In genomic region chr9:129202613-129203555, GRCh38 we compare ENCODE assay signal across 8 cellular contexts.
A peak's percentile ranks its signal among the peaks of the same experiment; 100 is the strongest.
DNase-seq lines count a peak whose midpoint lies in the region; ATAC-seq and TF ChIP-seq lines count a peak whose summit lies in the region.

No MANE protein-coding gene starts in this region.

- H2AFZ ChIP-seq in ACC112 (ENCODE audit: low read length, unreplicated experiment) (peak overlapping the region; percentile 63), OCI-LY3 (ENCODE audit: low read depth, low read length) (peak overlapping the region; percentile 80)

- H3K9me3 ChIP-seq in OCI-LY3 (ENCODE audit: insufficient read depth, low read length) (no peaks in the 10 kb centered on the region), mucosa of rectum (ENCODE audit: control insufficient read depth in 2 of 2, low read length in 2 of 2) (no peaks in the 10 kb centered on the region)

- peak overlapping the region; percentile 83 for H3K4me3 ChIP-seq in ACC112 (ENCODE audit: low read depth, low read length)
- H3K4me3 ChIP-seq in OCI-LY3 (ENCODE audit: low read length) = peak overlapping the region; percentile 79
- peak overlapping the region; percentile 67 for H3K4me3 ChIP-seq in mucosa of rectum (ENCODE audit: low read length in 2 of 2)

- H3K4me1 ChIP-seq in ACC112 (ENCODE audit: control insufficient read depth, insufficient read depth, low read length, unreplicated experiment) (peaks cover 9% of the 10 kb centered on the region), OCI-LY3 (ENCODE audit: low read length) (peaks cover 3% of the 10 kb centered on the region; the same call in 1 of the 2 replicates), mucosa of rectum (ENCODE audit: control insufficient read depth in 2 of 2, insufficient read depth in 2 of 2, low read length in 2 of 2) (peaks cover under 1 to 4% of the 10 kb centered on the region in 2 donors)

- no peaks in the 10 kb centered on the region for H3K79me2 ChIP-seq in ACC112 (ENCODE audit: control insufficient read depth, insufficient read depth, low read length, unreplicated experiment)
- H3K79me2 ChIP-seq in OCI-LY3 (ENCODE audit: low read length) = no peaks in the 10 kb centered on the region

- H3K4me2 ChIP-seq in OCI-LY3 (ENCODE audit: low read length) = peak overlapping the region; percentile 60

- H3K9ac ChIP-seq in OCI-LY3 (ENCODE audit: low read length) = peak overlapping the region; percentile 49; the same call in 1 of the 2 replicates
- H3K9ac ChIP-seq in mucosa of rectum (ENCODE audit: low read depth in 1 of 2, low read length in 2 of 2) = peak overlapping the region; percentile 41 to 74

- ATAC-seq in GM18867 (IDR thresholded peaks at IDR 0.05; ENCODE audit: unreplicated experiment) (peak; percentile 87), HG03342 (IDR thresholded peaks at IDR 0.05; ENCODE audit: unreplicated experiment) (peak; percentile 93)

- H3K36me3 ChIP-seq in ACC112 (ENCODE audit: insufficient read depth, low read length) = no peaks in the 10 kb centered on the region
- no peaks in the 10 kb centered on the region for H3K36me3 ChIP-seq in OCI-LY3 (replicated peaks; ENCODE audit: low read depth, low read length)
- H3K36me3 ChIP-seq in mucosa of rectum (ENCODE audit: control insufficient read depth in 2 of 2, insufficient read depth in 2 of 2, low read length in 2 of 2) = no peaks in the 10 kb centered on the region

- H3K27me3 ChIP-seq in ACC112 (ENCODE audit: insufficient read depth, low read length) = no peaks in the 10 kb centered on the region
- H3K27me3 ChIP-seq in OCI-LY3 (ENCODE audit: low read depth, low read length) = no peaks in the 10 kb centered on the region
- H3K27me3 ChIP-seq in mucosa of rectum (ENCODE audit: control insufficient read depth in 2 of 2, insufficient read depth in 2 of 2, low read length in 2 of 2) = no peaks in the 10 kb centered on the region

- no peak overlapping the region for H3K27ac ChIP-seq in ACC112 (ENCODE audit: low read depth, low read length)
- no peak overlapping the region for H3K27ac ChIP-seq in OCI-LY3 (ENCODE audit: low read length)
- H3K27ac ChIP-seq in mucosa of rectum (ENCODE audit: low read depth in 2 of 2, low read length in 2 of 2) = peak overlapping the region; percentile 72 to 74

- DNase-seq in activated T-cell treated with anti-CD3 and anti-CD28 coated beads for 4 hours = peak; percentile 85
- peak; percentile 82 to 84 for DNase-seq in erythroblast (lab: John Stamatoyannopoulos, UW)
- DNase-seq in stimulated activated CD8-positive, alpha-beta memory T cell treated with anti-CD3 and anti-CD28 coated beads, Interleukin-4, amount 100 ng/mL, for 1 hour (ENCODE audit: low read depth in 2 of 2, low spot score in 1 of 2) = peak; percentile 75

- TF ChIP-seq CTCF in OCI-LY3 (IDR thresholded peaks at IDR 0.05; ENCODE audit: low read depth, low read length) = no peak

- H4K20me1 ChIP-seq in OCI-LY3 (ENCODE audit: insufficient read depth, low read length) = no peaks in the 10 kb centered on the region

- TF ChIP-seq POLR2A in erythroblast (IDR thresholded peaks at IDR 0.05; ENCODE audit: low read length) = no peak

Comparison
In these comparisons a context has a peak if more than half of its experiments do, and no peak if none do; other contexts are left out.
1. H3K27ac ChIP-seq: peak in mucosa of rectum (2 of 2); none in ACC112 (single experiment) and OCI-LY3 (single experiment).
2. Peak in every context shown above with its lines, with median percentiles within 50 percentile points of each other: H3K4me3 ChIP-seq and DNase-seq.